ENCODE assay signal across 13 cellular contexts in the genomic region with DNA sequence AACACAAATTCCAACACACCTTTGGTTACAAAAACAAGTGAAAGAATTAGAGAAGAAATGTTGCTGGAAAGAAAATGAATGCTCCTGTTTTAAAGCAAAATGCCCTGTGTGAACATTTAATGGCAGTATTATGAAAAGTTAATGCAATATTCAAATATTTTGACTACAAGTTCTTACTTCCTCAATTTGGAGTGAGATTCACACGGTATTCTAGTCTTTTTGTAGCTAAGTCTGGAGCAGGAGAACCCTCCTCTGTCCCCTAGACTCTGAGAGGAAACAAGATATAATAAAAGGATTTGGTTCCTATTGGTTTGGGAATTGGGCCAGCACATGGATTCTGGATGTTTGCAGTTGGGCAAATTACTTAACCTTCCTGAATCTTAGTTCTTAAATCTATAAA. TPM values are rescaled to one million over a fixed set of nuclear protein-coding genes. Genes with fewer than 3 reads are reported as not detected.
DNase-seq lines count a peak whose midpoint lies in the region; ATAC-seq and TF ChIP-seq lines count a peak whose summit lies in the region.
"Had no signal": no experiment of that assay in that cellular context is flagged by ENCODE, and none has a peak within 500 bp of the region (broad histone marks: within the 10 kb centered on the region; RNA-seq: fewer than 3 reads in every experiment).

No MANE protein-coding gene starts in this region.

- peaks cover 5% of the 10 kb centered on the region for H3F3A ChIP-seq in neural progenitor cell (ENCODE audit: low read depth)

- ATAC-seq in GM19324 (IDR thresholded peaks at IDR 0.05; ENCODE audit: low FRiP score, unreplicated experiment) (peak; percentile 59), HG02642 (IDR thresholded peaks at IDR 0.05; ENCODE audit: poor library complexity, unreplicated experiment) (peak; percentile 46), HG03469 (IDR thresholded peaks at IDR 0.05; ENCODE audit: unreplicated experiment) (peak; percentile 52), gastrocnemius medialis (no peak), body of pancreas (no peak)

- intact Hi-C loops in gastrocnemius medialis (cut with DNase I; ENCODE audit: low total_unique reads): loop anchor here (5.0 to 10.0 kb wide), 3 partner anchors 269 to 497 kb away; no protein-coding TSS in a partner anchor
- intact Hi-C loops in body of pancreas (cut with DNase I): no loop called here

- no peak overlapping the region for H3K4me3 Mint-ChIP-seq in activated naive CD4-positive, alpha-beta T cell treated with anti-CD3 and anti-CD28 coated beads, Interleukin-2, amount 10 ng/mL, durations not matched to agents 7 days and 5 days
- no peak overlapping the region for H3K4me3 Mint-ChIP-seq in neural progenitor cell
- H3K4me3 Mint-ChIP-seq: brain had no signal

- peaks cover 13% of the 10 kb centered on the region for H3K36me3 Mint-ChIP-seq in activated naive CD4-positive, alpha-beta T cell treated with anti-CD3 and anti-CD28 coated beads, Interleukin-2, amount 10 ng/mL, durations not matched to agents 7 days and 5 days
- peaks cover 7% of the 10 kb centered on the region for H3K36me3 Mint-ChIP-seq in neural progenitor cell
- H3K36me3 Mint-ChIP-seq: brain had no signal

- no peaks in the 10 kb centered on the region for H3K9me3 Mint-ChIP-seq in activated naive CD4-positive, alpha-beta T cell treated with anti-CD3 and anti-CD28 coated beads, Interleukin-2, amount 10 ng/mL, durations not matched to agents 7 days and 5 days
- H3K9me3 Mint-ChIP-seq in neural progenitor cell: no peaks in the 10 kb centered on the region
- H3K9me3 Mint-ChIP-seq: brain had no signal

- no peaks in the 10 kb centered on the region for H3K27me3 Mint-ChIP-seq in activated naive CD4-positive, alpha-beta T cell treated with anti-CD3 and anti-CD28 coated beads, Interleukin-2, amount 10 ng/mL, durations not matched to agents 7 days and 5 days
- H3K27me3 Mint-ChIP-seq in neural progenitor cell (ENCODE audit: insufficient read depth, low read depth): no peaks in the 10 kb centered on the region
- H3K27me3 Mint-ChIP-seq: brain had no signal

- no peak overlapping the region for H2AFZ ChIP-seq in neural progenitor cell (replicated peaks)

- TF ChIP-seq CTCF in gastrocnemius medialis (IDR thresholded peaks at IDR 0.05 in 4 of 5, conservative IDR thresholded peaks at IDR 0.05 in 1 of 5) (no peak), body of pancreas (IDR thresholded peaks at IDR 0.05) (no peak), neural progenitor cell (IDR thresholded peaks at IDR 0.05) (no peak)

- H3K27ac ChIP-seq in gastrocnemius medialis: peak overlapping the region in 3 of 4 donors; percentile 59 to 77 (median 75)
- no peak overlapping the region for H3K27ac ChIP-seq in body of pancreas
- H3K27ac ChIP-seq in neural progenitor cell: no peak overlapping the region

- in situ Hi-C loops in gastrocnemius medialis (cut with MboI; ENCODE audit: low sequenced_read_pairs in 4 of 4) (loop anchor here in 3 of 4 donors (5.0 to 10.0 kb wide), 4 partner anchors 419 to 499 kb away; no protein-coding TSS in a partner anchor), HAP-1 (cut with MboI; ENCODE audit: low sequenced_read_pairs) (loop anchor here (10.0 kb wide), 1 partner anchor 749 kb away; a partner anchor contains a TSS)

- H3K4me3 ChIP-seq in gastrocnemius medialis (no peak overlapping the region), body of pancreas (no peak overlapping the region), HAP-1 (no peak overlapping the region), neural progenitor cell (no peak overlapping the region)

- H3K9ac ChIP-seq in neural progenitor cell: no peak overlapping the region

- H3K36me3 ChIP-seq in gastrocnemius medialis (no peaks in the 10 kb centered on the region), body of pancreas (replicated peaks in 1 of 2; ENCODE audit: insufficient read depth in 1 of 2, low read depth in 2 of 2) (no peaks in the 10 kb centered on the region), HAP-1 (replicated peaks) (peaks cover 27% of the 10 kb centered on the region), neural progenitor cell (peaks cover under 1% of the 10 kb centered on the region)

- H3K27me3 ChIP-seq in gastrocnemius medialis (no peaks in the 10 kb centered on the region), body of pancreas (no peaks in the 10 kb centered on the region), HAP-1 (ENCODE audit: low read depth) (no peaks in the 10 kb centered on the region), neural progenitor cell (no peaks in the 10 kb centered on the region)

- peaks cover 4% of the 10 kb centered on the region for H3K79me2 ChIP-seq in neural progenitor cell (ENCODE audit: low read depth)

- H3K4me1 ChIP-seq in gastrocnemius medialis (peaks cover 26 to 28% of the 10 kb centered on the region in 2 donors), body of pancreas (no peaks in the 10 kb centered on the region), HAP-1 (no peaks in the 10 kb centered on the region), neural progenitor cell (peaks cover 3% of the 10 kb centered on the region)

- CTCF ChIA-PET in activated naive CD4-positive, alpha-beta T cell treated with anti-CD3 and anti-CD28 coated beads, Interleukin-2, amount 10 ng/mL, durations not matched to agents 7 days and 5 days (lab: Charles Lee): interaction anchor here (1.0 kb wide), 1 partner anchor 9 kb away, joined by 3 read pairs; no protein-coding TSS in a partner anchor

- DNase-seq in gastrocnemius medialis: no peak
- DNase-seq in activated naive CD4-positive, alpha-beta T cell treated with anti-CD3 and anti-CD28 coated beads, Interleukin-2, amount 10 ng/mL, durations not matched to agents 7 days and 5 days: no peak
- DNase-seq in body of pancreas: no peak
- no peak for DNase-seq in HAP-1 (ENCODE audit: low spot score in 2 of 2)
- no peak for DNase-seq in neural progenitor cell (ENCODE audit: low spot score)
- DNase-seq: NCI-H510A; nucleus accumbens; stimulated activated CD4-positive, alpha-beta T cell treated with anti-CD3 and anti-CD28 coated beads, Interleukin-4, amount 100 ng/mL, for 24 hours; T-helper 1 cell had no signal

- H3K27ac Mint-ChIP-seq in activated naive CD4-positive, alpha-beta T cell treated with anti-CD3 and anti-CD28 coated beads, Interleukin-2, amount 10 ng/mL, durations not matched to agents 7 days and 5 days: no peak overlapping the region
- no peak overlapping the region for H3K27ac Mint-ChIP-seq in neural progenitor cell
- H3K27ac Mint-ChIP-seq: brain had no signal

- no peak overlapping the region for H3K4me2 ChIP-seq in neural progenitor cell

- no peak for TF ChIP-seq POLR2A in gastrocnemius medialis (IDR thresholded peaks at IDR 0.05)
- TF ChIP-seq POLR2A in body of pancreas (IDR thresholded peaks at IDR 0.05): no peak

- H4K20me1 ChIP-seq in neural progenitor cell (ENCODE audit: low read depth): no peaks in the 10 kb centered on the region

- H3K9me3 ChIP-seq in gastrocnemius medialis (no peaks in the 10 kb centered on the region), body of pancreas (no peaks in the 10 kb centered on the region), HAP-1 (no peaks in the 10 kb centered on the region), neural progenitor cell (ENCODE audit: low read depth) (no peaks in the 10 kb centered on the region)

- WGBS in body of pancreas, 2 donors: 66 to 67% methylated on average over 1 of the region's 1 CpG

- H3K4me1 Mint-ChIP-seq in activated naive CD4-positive, alpha-beta T cell treated with anti-CD3 and anti-CD28 coated beads, Interleukin-2, amount 10 ng/mL, durations not matched to agents 7 days and 5 days: peaks cover 4% of the 10 kb centered on the region
- peaks cover 8% of the 10 kb centered on the region for H3K4me1 Mint-ChIP-seq in neural progenitor cell

RNA-seq across cellular contexts. Expression of a gene that starts 12.7 kb away (rescaled TPM):
- 1 to 10 TPM in 2 of 4 donors, under 1 TPM in 2; 0.33 to 7.7 (median 1.5) TPM for total RNA-seq in gastrocnemius medialis
- total RNA-seq in body of pancreas: under 1 TPM in 1 of 2 donors, not detected in 1; 0.78 TPM
- 139 and 190 TPM in 2 replicates for total RNA-seq in neural progenitor cell (ENCODE audit: low replicate concordance)

Comparison
In these comparisons a context has a peak if more than half of its experiments do, and no peak if none do; other contexts are left out.
1. ATAC-seq: peak in GM19324 (single experiment), HG02642 (single experiment) and HG03469 (single experiment); none in gastrocnemius medialis (0 of 2) and body of pancreas (single experiment).
2. H3K27ac ChIP-seq: peak in gastrocnemius medialis (3 of 4); none in body of pancreas (0 of 4) and neural progenitor cell (single experiment).
3. RNA of a gene that starts 12.7 kb away (total RNA-seq): 139 to 190 TPM in neural progenitor cell; 0.33 to 7.7 TPM in gastrocnemius medialis and 0.78 TPM in body of pancreas; every median in the first group is over 10 times any median in the second.